18 cellular contexts compared by ENCODE assay signal in genomic region chr2:232103140-232103737, GRCh38.
DNase-seq lines count a peak whose midpoint lies in the region; ATAC-seq, FAIRE-seq and TF ChIP-seq lines count a peak whose summit lies in the region.
"Had no signal": no experiment of that assay in that cellular context is flagged by ENCODE, and none has a peak within 500 bp of the region (broad histone marks: within the 10 kb centered on the region; RNA-seq: fewer than 3 reads in every experiment).

No MANE protein-coding gene starts in this region.

- intact Hi-C loops in kidney (cut with DNase I), result no loop called here

- H3K36me3 ChIP-seq in RWPE2 (ENCODE audit: low read depth), result no peaks in the 10 kb centered on the region
- no peaks in the 10 kb centered on the region for H3K36me3 ChIP-seq in kidney (ENCODE audit: control insufficient read depth in 1 of 2, insufficient read depth in 2 of 2, low read length in 2 of 2)
- H3K36me3 ChIP-seq: gastroesophageal sphincter had no signal

- H3K4me3 ChIP-seq in RWPE2 (ENCODE audit: severe bottlenecking), result no peak overlapping the region
- no peak overlapping the region for H3K4me3 ChIP-seq in kidney (ENCODE audit: low read length in 2 of 2)
- H3K4me3 ChIP-seq: gastroesophageal sphincter, K562 had no signal

- peaks cover 13% of the 10 kb centered on the region for H3K4me1 ChIP-seq in RWPE2 (ENCODE audit: insufficient read depth, poor library complexity, severe bottlenecking)
- H3K4me1 ChIP-seq in kidney (ENCODE audit: control insufficient read depth in 1 of 2, insufficient read depth in 1 of 2, low read depth in 1 of 2, low read length in 2 of 2), result no peaks in the 10 kb centered on the region
- H3K4me1 ChIP-seq: gastroesophageal sphincter had no signal

- H3K27me3 ChIP-seq in RWPE2 (ENCODE audit: insufficient read depth, poor library complexity, severe bottlenecking), result no peaks in the 10 kb centered on the region
- H3K27me3 ChIP-seq: gastroesophageal sphincter had no signal

- ATAC-seq in RWPE2 (ENCODE audit: low read depth) (0 out of 3 replicates have a peak, but pooled peaks have one; percentile 41), GM19452 (IDR thresholded peaks at IDR 0.05; ENCODE audit: unreplicated experiment) (no peak)
- ATAC-seq: gastroesophageal sphincter, K562, left lobe of liver, T-cell had no signal

- peak; percentile 46 for FAIRE-seq in kidney (lab: Jason Lieb, UNC)
- FAIRE-seq: K562 had no signal

- H3K27ac ChIP-seq in RWPE2 (ENCODE audit: poor library complexity, severe bottlenecking) (no peak overlapping the region), epithelial cell of prostate (peak overlapping the region; percentile 22), kidney (ENCODE audit: low read depth in 2 of 2, low read length in 2 of 2) (no peak overlapping the region)
- H3K27ac ChIP-seq: gastroesophageal sphincter had no signal

- no peak overlapping the region for H3K9ac ChIP-seq in kidney (ENCODE audit: low read length in 2 of 2)

- H3K9me3 ChIP-seq in RWPE2 (ENCODE audit: severe bottlenecking) (no peaks in the 10 kb centered on the region), kidney (ENCODE audit: control insufficient read depth in 1 of 2, low read length in 2 of 2) (no peaks in the 10 kb centered on the region)
- H3K9me3 ChIP-seq: gastroesophageal sphincter had no signal

- no peak for TF ChIP-seq CTCF in RWPE2 (IDR thresholded peaks at IDR 0.05; ENCODE audit: poor library complexity, severe bottlenecking)
- no peak for TF ChIP-seq CTCF in kidney (IDR thresholded peaks at IDR 0.05; ENCODE audit: borderline replicate concordance, extremely low read depth, insufficient read depth)

- DNase-seq in EH (ENCODE audit: low read depth), result peak; percentile 16
- no peak for DNase-seq in RWPE2 (ENCODE audit: low spot score)
- no peak for DNase-seq in epithelial cell of prostate (ENCODE audit: low read depth, low spot score)
- no peak for DNase-seq in kidney
- DNase-seq in cortex of kidney (lab: John Stamatoyannopoulos, UW), result no peak
- no peak for DNase-seq in activated gamma-delta T cell (lab: John Stamatoyannopoulos, UW)
- DNase-seq in activated CD4-positive, alpha-beta T cell treated with anti-CD3 and anti-CD28 coated beads, Interleukin-2, amount 50 U/mL, for 1 hour, result no peak
- DNase-seq: activated CD4-positive, alpha-beta T cell treated with anti-CD3 and anti-CD28 coated beads for 4 hours; CD4-positive, alpha-beta memory T cell; DMS153; effector CD8-positive, alpha-beta T cell; NCI-H2029; NCI-H510A; T-cell had no signal
